Comparison of ENCODE assay signal across 8 cellular contexts in genomic region chr2:147937744-147938349, GRCh38.
DNase-seq lines count a peak whose midpoint lies in the region; ATAC-seq, FAIRE-seq and TF ChIP-seq lines count a peak whose summit lies in the region.

No MANE protein-coding gene starts in this region.

- no CpG with 5 or more reads among the region's 3 CpGs for WGBS in IMR-90 (ENCODE audit: extremely low coverage in 2 of 2, insufficient read length in 1 of 2), 2 experiments

- H3K9me1 ChIP-seq in IMR-90 (ENCODE audit: insufficient read depth, low read length): no peaks in the 10 kb centered on the region

- TF ChIP-seq RAD21 in IMR-90 (IDR thresholded peaks at IDR 0.05; ENCODE audit: low read length): peak; percentile 73

- dilution Hi-C loops in IMR-90 (cut with HindIII; ENCODE audit: low sequenced_read_pairs, unreplicated experiment): no loop called here

- no peak overlapping the region for H3K4ac ChIP-seq in IMR-90 (ENCODE audit: low read depth, low read length)

- H2AK5ac ChIP-seq in IMR-90 (ENCODE audit: low read depth, low read length): no peak overlapping the region

- no peaks in the 10 kb centered on the region for H4K20me1 ChIP-seq in IMR-90 (ENCODE audit: insufficient read depth, low read length)

- in situ Hi-C loops in IMR-90 (cut with MboI; ENCODE audit: low sequenced_read_pairs): no loop called here

- no TSS peak for BruUV-seq in IMR-90 (replicated peaks; lab: Mats Ljungman, UMichigan)

- DNase-seq in AG08396 (ENCODE audit: low spot score) (peak; percentile 10), GM12891 (ENCODE audit: insufficient read length, low spot score) (no peak), IMR-90 (peak; percentile 40), SW480 (ENCODE audit: low spot score) (peak; percentile 41), glomerular visceral epithelial cell (ENCODE audit: extremely low spot score) (peak; percentile 26), sciatic nerve (ENCODE audit: low spot score) (no peak), 8988T (no peak)

- peak; percentile 84 for TF ChIP-seq CTCF in IMR-90 (conservative IDR thresholded peaks at IDR 0.05; ENCODE audit: low read depth, low read length)

- no peak for TF ChIP-seq POLR2A in GM12891 (IDR thresholded peaks at IDR 0.05; ENCODE audit: low read depth, low read length)
- no peak for TF ChIP-seq POLR2A in IMR-90 (IDR thresholded peaks at IDR 0.05; ENCODE audit: low read depth, low read length)

- no peak overlapping the region for H3K9ac ChIP-seq in IMR-90 (ENCODE audit: low read depth, low read length)

- H3K18ac ChIP-seq in IMR-90 (ENCODE audit: low read depth, low read length): no peak overlapping the region

- no peaks in the 10 kb centered on the region for H3K79me1 ChIP-seq in IMR-90 (ENCODE audit: low read depth in 1 of 2, low read length in 2 of 2)

- POLR2A ChIA-PET in IMR-90 (lab: Charles Lee; ENCODE audit: unreplicated experiment): no interaction called here

- no peak overlapping the region for H3K27ac ChIP-seq in IMR-90 (ENCODE audit: insufficient read depth, low read length)

- H3K9me3 ChIP-seq in IMR-90 (ENCODE audit: control insufficient read depth, insufficient read depth, low read length): no peaks in the 10 kb centered on the region

- intact Hi-C loops in IMR-90 (cut with micrococcal nuclease) (loop anchor here (1.0 kb wide), 2 partner anchors 571 to 1052 kb away; no protein-coding TSS in a partner anchor), sciatic nerve (cut with DNase I) (no loop called here)

- no peak overlapping the region for H2BK20ac ChIP-seq in IMR-90 (ENCODE audit: low read depth, low read length)

- H2BK15ac ChIP-seq in IMR-90 (ENCODE audit: low read depth, low read length): no peak overlapping the region

- H3K4me2 ChIP-seq in IMR-90 (ENCODE audit: low read depth, low read length): no peak overlapping the region

- H2AK9ac ChIP-seq in IMR-90 (replicated peaks; ENCODE audit: low read depth, low read length, poor library complexity): no peak overlapping the region

- H3K4me1 ChIP-seq in IMR-90 (ENCODE audit: control insufficient read depth, insufficient read depth, low read length): no peaks in the 10 kb centered on the region

- no peak overlapping the region for H4K5ac ChIP-seq in IMR-90 (ENCODE audit: low read depth, low read length)

- no peak overlapping the region for H2BK120ac ChIP-seq in IMR-90 (ENCODE audit: low read depth, low read length)

- H3K23ac ChIP-seq in IMR-90 (ENCODE audit: low read depth, low read length): no peak overlapping the region

- H2BK5ac ChIP-seq in IMR-90 (ENCODE audit: low read depth, low read length, poor library complexity, severe bottlenecking): no peak overlapping the region

- H3K14ac ChIP-seq in IMR-90 (replicated peaks; ENCODE audit: low read depth, low read length): no peak overlapping the region

- peak; percentile 38 for FAIRE-seq in GM12891 (lab: Jason Lieb, UNC)

- H4K8ac ChIP-seq in IMR-90 (ENCODE audit: low read depth in 2 of 2, low read length in 2 of 2): no peak overlapping the region

- H3K56ac ChIP-seq in IMR-90 (ENCODE audit: extremely low read depth, insufficient read depth, low read length): no peak overlapping the region

- CTCF ChIA-PET in IMR-90 (lab: Yijun Ruan, JAX): interaction anchor here (0.5 to 0.6 kb wide), 2 partner anchors 97 to 209 kb away, joined by 3 to 7 read pairs; no protein-coding TSS in a partner anchor

- no peak overlapping the region for H2AFZ ChIP-seq in IMR-90 (replicated peaks; ENCODE audit: low read length, poor library complexity)

- H3K4me3 ChIP-seq in IMR-90 (ENCODE audit: insufficient read depth, low read depth, low read length): no peak overlapping the region

- no peaks in the 10 kb centered on the region for H3K27me3 ChIP-seq in IMR-90 (ENCODE audit: control insufficient read depth, insufficient read depth, low read length)

- H3K36me3 ChIP-seq in IMR-90 (ENCODE audit: control insufficient read depth, insufficient read depth, low read length): peaks cover 1% of the 10 kb centered on the region; the same call in 1 of the 2 replicates

- no peak overlapping the region for H4K91ac ChIP-seq in IMR-90 (ENCODE audit: insufficient read depth, low read depth, low read length)

- ATAC-seq in IMR-90 (ENCODE audit: low read depth) (peak; percentile 83), sciatic nerve (peak; percentile 72), GM19397 (IDR thresholded peaks at IDR 0.05; ENCODE audit: unreplicated experiment) (no peak)

TF ChIP-seq in GM12891, 5 proteins besides CTCF, POLR2A, EP300 and RAD21:
- TF ChIP-seq POLR2AphosphoS5 (IDR thresholded peaks at IDR 0.05; ENCODE audit: low read depth, low read length) (no peak), PAX5 (IDR thresholded peaks at IDR 0.05; ENCODE audit: insufficient read depth, low read length, severe bottlenecking) (no peak), SPI1 (IDR thresholded peaks at IDR 0.05; ENCODE audit: low read depth, low read length) (0 out of 2 replicates have a peak, but pooled peaks have one; percentile 15)

TF ChIP-seq in IMR-90, 13 proteins besides CTCF, POLR2A, EP300 and RAD21:
- TF ChIP-seq SMC3 (IDR thresholded peaks at IDR 0.05; ENCODE audit: low read depth, low read length): peak; percentile 68
- no peak for TF ChIP-seq RCOR1 (IDR thresholded peaks at IDR 0.05; ENCODE audit: insufficient replicate concordance, low read length)
TF ChIP-seq in IMR-90: peak in this region for 1.

Comparison
In these comparisons a context has a peak if more than half of its experiments do, and no peak if none do; other contexts are left out.
1. DNase-seq: peak in AG08396 (single experiment), IMR-90 (single experiment), SW480 (single experiment) and glomerular visceral epithelial cell (single experiment); none in GM12891 (single experiment), sciatic nerve (single experiment) and 8988T (single experiment).